In genomic region chr10:121462955-121463354, GRCh38 we compare ENCODE assay signal across 23 cellular contexts.
"Had no signal": no experiment of that assay in that cellular context is flagged by ENCODE, and none has a peak within 500 bp of the region (broad histone marks: within the 10 kb centered on the region; RNA-seq: fewer than 3 reads in every experiment).

No MANE protein-coding gene starts in this region.

- H3K36me3 ChIP-seq: neural progenitor cell, ovary, right lobe of liver, sigmoid colon, stomach, thoracic aorta, thyroid gland, tibial nerve, upper lobe of left lung, vagina had no signal

- H3K4me2 ChIP-seq: neural progenitor cell had no signal

- H3K4me3 ChIP-seq: neural progenitor cell, ovary, psoas muscle, right lobe of liver, sigmoid colon, stomach, thoracic aorta, thyroid gland, tibial nerve, upper lobe of left lung, vagina had no signal

- H3K9me3 ChIP-seq: ovary, psoas muscle, right lobe of liver, sigmoid colon, stomach, thoracic aorta, thyroid gland, tibial nerve, upper lobe of left lung, vagina had no signal

- H3K27ac ChIP-seq: neural progenitor cell, ovary, parathyroid adenoma, psoas muscle, right lobe of liver, stomach, thoracic aorta, thyroid gland, tibial nerve, upper lobe of left lung, vagina had no signal

- DNase-seq: natural killer cell; occipital lobe; ovary; psoas muscle; right cardiac atrium; right lobe of liver; sigmoid colon; small intestine; stimulated activated CD4-positive, alpha-beta T cell treated with anti-CD3 and anti-CD28 coated beads, Interleukin-15, amount 100 ng/mL, for 24 hours; stimulated activated CD4-positive, alpha-beta T cell treated with anti-CD3 and anti-CD28 coated beads, Interleukin-2, amount 100 ng/mL, for 24 hours; stimulated activated CD4-positive, alpha-beta T cell treated with anti-CD3 and anti-CD28 coated beads, Interleukin-2, amount 100 ng/mL, for 48 hours; stimulated activated CD4-positive, alpha-beta T cell treated with anti-CD3 and anti-CD28 coated beads, Interleukin-4, amount 100 ng/mL, for 24 hours; stimulated activated naive B cell treated with anti-CD40 and anti-IgM and Interleukin-4, amounts not matched to agents 10 μg/mL and 1 μg/mL and 100 μg/mL, for 72 hours; stimulated activated naive CD4-positive, alpha-beta T cell treated with Interleukin-2 at 50 U/mL for 16 hours; stomach; thyroid gland; trophoblast cell; upper lobe of left lung had no signal

- H2AFZ ChIP-seq: neural progenitor cell, parathyroid adenoma had no signal

- H3K27me3 ChIP-seq: neural progenitor cell, ovary, right lobe of liver, sigmoid colon, stomach, thyroid gland, tibial nerve, upper lobe of left lung, vagina had no signal

- H3K79me2 ChIP-seq: parathyroid adenoma had no signal

- H3K9ac ChIP-seq: neural progenitor cell, parathyroid adenoma had no signal

- H3K4me1 ChIP-seq: parathyroid adenoma, psoas muscle, right lobe of liver, thyroid gland, tibial nerve, upper lobe of left lung had no signal
